ENCODE assay signal across 8 cellular contexts in genomic region chr15:85412956-85413854, GRCh38. TPM values are rescaled to one million over a fixed set of nuclear protein-coding genes. Genes with fewer than 3 reads are reported as not detected.
DNase-seq lines count a peak whose midpoint lies in the region; ATAC-seq and TF ChIP-seq lines count a peak whose summit lies in the region.

No MANE protein-coding gene starts in this region.

- TF ChIP-seq POLR2A in esophagus squamous epithelium (IDR thresholded peaks at IDR 0.05), result peak in 1 of 4 donors; percentile 14

- no peaks in the 10 kb centered on the region for H3K27me3 ChIP-seq in esophagus squamous epithelium
- no peaks in the 10 kb centered on the region for H3K27me3 ChIP-seq in neural progenitor cell
- H3K27me3 ChIP-seq in thymus (ENCODE audit: control insufficient read depth, insufficient read depth), result no peaks in the 10 kb centered on the region

- no peak overlapping the region for H3K4me3 ChIP-seq in esophagus squamous epithelium
- no peak overlapping the region for H3K4me3 ChIP-seq in neural progenitor cell
- H3K4me3 ChIP-seq in thymus (ENCODE audit: low read length), result no peak overlapping the region

- WGBS in esophagus squamous epithelium, 2 donors, result 48 to 55% methylated on average over 14 of the region's 14 CpGs
- 61% methylated on average over 14 of the region's 14 CpGs for WGBS in thymus

- peak; percentile 98 for ATAC-seq in HG02938 (IDR thresholded peaks at IDR 0.05; ENCODE audit: unreplicated experiment)

- H3K9ac ChIP-seq in neural progenitor cell, result no peak overlapping the region

- H3K27ac ChIP-seq in esophagus squamous epithelium (peak overlapping the region; percentile 24 to 71 (median 62)), neural progenitor cell (no peak overlapping the region), thymus (ENCODE audit: low read depth) (peak overlapping the region; percentile 65)

- no peaks in the 10 kb centered on the region for H3K36me3 ChIP-seq in esophagus squamous epithelium
- H3K36me3 ChIP-seq in neural progenitor cell, result no peaks in the 10 kb centered on the region
- H3K36me3 ChIP-seq in thymus (ENCODE audit: control insufficient read depth, insufficient read depth), result no peaks in the 10 kb centered on the region

- H3F3A ChIP-seq in neural progenitor cell (ENCODE audit: low read depth), result peaks cover 4% of the 10 kb centered on the region

- peak; percentile 4 for DNase-seq in NCI-H2107 treated with DMSO at 0.1 percent for 48 hours (lab: John Stamatoyannopoulos, UW; ENCODE audit: unreplicated experiment)
- DNase-seq in NCI-H2107 (lab: John Stamatoyannopoulos, UW), result no peak
- DNase-seq in NCI-H69 (lab: John Stamatoyannopoulos, UW), result peak; percentile 86
- peak; percentile 58 to 71 for DNase-seq in activated CD8-positive, alpha-beta memory T cell treated with anti-CD3 and anti-CD28 coated beads for 4 hours (ENCODE audit: low read depth in 2 of 2)
- peak; percentile 10 for DNase-seq in esophagus squamous epithelium (lab: John Stamatoyannopoulos, UW)
- no peak for DNase-seq in neural progenitor cell (ENCODE audit: low spot score)

- H3K4me3 Mint-ChIP-seq in neural progenitor cell, result peak overlapping the region; percentile 14

- peak overlapping the region; percentile 51 for H3K27ac Mint-ChIP-seq in neural progenitor cell

- H3K9me3 ChIP-seq in esophagus squamous epithelium (no peaks in the 10 kb centered on the region), neural progenitor cell (ENCODE audit: low read depth) (no peaks in the 10 kb centered on the region), thymus (ENCODE audit: control insufficient read depth) (no peaks in the 10 kb centered on the region)

- peaks cover 13 to 81% (median 17%) of the 10 kb centered on the region in 3 donors for H3K4me1 ChIP-seq in esophagus squamous epithelium
- H3K4me1 ChIP-seq in neural progenitor cell, result peaks cover 22% of the 10 kb centered on the region
- H3K4me1 ChIP-seq in thymus (ENCODE audit: control insufficient read depth, insufficient read depth, low read length), result peaks cover 5% of the 10 kb centered on the region

- intact Hi-C loops in esophagus squamous epithelium (cut with DNase I), result no loop called here

- peaks cover 34% of the 10 kb centered on the region for H3K36me3 Mint-ChIP-seq in neural progenitor cell

- TF ChIP-seq CTCF in esophagus squamous epithelium (IDR thresholded peaks at IDR 0.05) (peak in 2 of 6 experiments; percentile 22 to 25), neural progenitor cell (IDR thresholded peaks at IDR 0.05) (no peak)

- no peaks in the 10 kb centered on the region for H3K27me3 Mint-ChIP-seq in neural progenitor cell (ENCODE audit: insufficient read depth, low read depth)

- peaks cover 100% of the 10 kb centered on the region for H3K79me2 ChIP-seq in neural progenitor cell (ENCODE audit: low read depth)

- peaks cover 20% of the 10 kb centered on the region for H3K4me1 Mint-ChIP-seq in neural progenitor cell

- peaks cover 40% of the 10 kb centered on the region for H3K9me3 Mint-ChIP-seq in neural progenitor cell

- no peak overlapping the region for H2AFZ ChIP-seq in neural progenitor cell (replicated peaks)

- no peak overlapping the region for H3K4me2 ChIP-seq in neural progenitor cell

- H4K20me1 ChIP-seq in neural progenitor cell (ENCODE audit: low read depth), result peaks cover 51% of the 10 kb centered on the region

RNA-seq across cellular contexts. Expression of gene AKAP13, which starts 32.8 kb away (rescaled TPM):
- total RNA-seq in esophagus squamous epithelium, result 100 to 1,000 TPM in 1 of 4 donors, 10 to 100 TPM in 3; 57.3 to 178 (median 81.5) TPM
- total RNA-seq in neural progenitor cell (ENCODE audit: low replicate concordance), result 69.0 and 73.8 TPM in 2 replicates
- polyA plus RNA-seq in thymus, result 49.8 TPM

Comparison
In these comparisons a context has a peak if more than half of its experiments do, and no peak if none do; other contexts are left out.
1. DNase-seq: peak in NCI-H2107 treated with DMSO at 0.1 percent for 48 hours (single experiment), NCI-H69 (single experiment), activated CD8-positive, alpha-beta memory T cell treated with anti-CD3 and anti-CD28 coated beads for 4 hours (2 of 2) and esophagus squamous epithelium (single experiment); none in NCI-H2107 (single experiment) and neural progenitor cell (single experiment).